ENCODE assay signal across 8 cellular contexts in the genomic region with DNA sequence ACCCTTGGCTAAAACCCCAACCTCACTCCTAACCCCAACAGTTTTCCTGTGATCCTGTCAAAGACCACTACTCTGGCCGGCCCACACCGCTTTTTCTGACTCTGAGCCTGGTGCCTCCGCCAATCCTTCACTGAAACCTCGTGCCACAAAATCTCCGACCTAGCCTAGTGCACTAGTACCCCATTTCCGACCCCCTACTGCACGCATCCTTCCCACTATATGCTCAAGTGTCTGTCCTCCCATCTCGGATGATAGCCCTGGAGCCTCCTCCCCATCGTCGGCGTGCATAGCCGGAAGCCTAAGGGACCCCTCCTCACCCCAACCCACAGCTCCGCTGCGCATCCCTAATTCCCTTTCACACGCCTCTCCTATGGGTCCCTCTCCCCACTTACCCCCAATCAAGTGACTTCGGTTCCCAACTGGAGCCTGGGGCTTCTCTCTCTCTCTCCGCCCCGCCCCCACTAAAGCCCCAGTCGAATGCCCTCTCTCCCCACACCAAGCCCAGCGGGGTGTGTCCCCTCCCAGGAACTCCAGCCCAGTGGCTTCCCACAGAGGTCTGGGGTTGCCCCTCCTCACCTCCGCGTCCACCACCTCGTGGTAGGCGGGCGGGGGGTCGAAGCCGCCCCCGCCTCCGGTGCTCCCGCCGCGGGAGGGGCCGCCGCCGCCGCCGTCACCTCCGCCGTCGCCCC. TPM values are rescaled to one million over a fixed set of nuclear protein-coding genes. Genes with fewer than 3 reads are reported as not detected.
DNase-seq lines count a peak whose midpoint lies in the region; ATAC-seq and TF ChIP-seq lines count a peak whose summit lies in the region.

No MANE protein-coding gene starts in this region.

- POLR2A ChIA-PET in CD8-positive, alpha-beta memory T cell (lab: Charles Lee) = interaction anchor here (1.1 kb wide), 2 partner anchors 9 to 66 kb away, joined by 3 to 4 read pairs; no protein-coding TSS in a partner anchor

- CTCF ChIA-PET in CD8-positive, alpha-beta memory T cell (lab: Charles Lee) = interaction anchor here (0.7 kb wide), 1 partner anchor 22 kb away, joined by 3 read pairs; no protein-coding TSS in a partner anchor

- TF ChIP-seq CTCF in GM20000 (IDR thresholded peaks at IDR 0.05; ENCODE audit: extremely low read depth, missing control alignments) = no peak
- no peak for TF ChIP-seq CTCF in cardiac fibroblast (IDR thresholded peaks at IDR 0.05; ENCODE audit: low read depth, low read length)

- no peaks in the 10 kb centered on the region for H3K9me3 ChIP-seq in CD8-positive, alpha-beta memory T cell (ENCODE audit: low read length)
- no peaks in the 10 kb centered on the region for H3K9me3 ChIP-seq in T-helper 17 cell (ENCODE audit: control insufficient read depth, low read length, poor library complexity, severe bottlenecking)

- no peaks in the 10 kb centered on the region for H3K27me3 Mint-ChIP-seq in CD8-positive, alpha-beta memory T cell
- H3K27me3 Mint-ChIP-seq in T-helper 17 cell = no peaks in the 10 kb centered on the region

- peaks cover 72 to 83% (median 78%) of the 10 kb centered on the region in 3 donors for H3K4me1 Mint-ChIP-seq in CD8-positive, alpha-beta memory T cell
- peaks cover 66% of the 10 kb centered on the region for H3K4me1 Mint-ChIP-seq in T-helper 17 cell

- H3K36me3 Mint-ChIP-seq in CD8-positive, alpha-beta memory T cell = peaks cover 0 to 15% (median under 1%) of the 10 kb centered on the region in 3 donors
- H3K36me3 Mint-ChIP-seq in T-helper 17 cell (ENCODE audit: low read depth) = peaks cover 6% of the 10 kb centered on the region

- ATAC-seq in T-helper 17 cell = peak; percentile 0

- H3K27me3 ChIP-seq in CD8-positive, alpha-beta memory T cell (ENCODE audit: insufficient read depth, low read length, poor library complexity, severe bottlenecking) = no peaks in the 10 kb centered on the region

- DNase-seq in CD8-positive, alpha-beta memory T cell = peak; percentile 19 to 68 (median 37)
- DNase-seq in GM20000 (ENCODE audit: low spot score) (peak; percentile 69), HT-29 (ENCODE audit: low spot score) (peak; percentile 47), T-helper 17 cell (peak; percentile 7 to 30 (median 26)), cardiac fibroblast (ENCODE audit: low read depth in 2 of 2) (peak in 1 of 2 donors; percentile 29), kidney glomerular epithelial cell (lab: John Stamatoyannopoulos, UW) (peak; percentile 14), SIG-M5 (lab: John Stamatoyannopoulos, UW) (no peak)
- DNase-seq in stimulated activated CD4-positive, alpha-beta T cell treated with anti-CD3 and anti-CD28 coated beads, Interleukin-15, amount 100 ng/mL, for 24 hours = peak; percentile 61

- H3K4me1 ChIP-seq in CD8-positive, alpha-beta memory T cell (ENCODE audit: insufficient read depth, low read length) = peaks cover 72% of the 10 kb centered on the region

- H3K4me3 ChIP-seq in CD8-positive, alpha-beta memory T cell (ENCODE audit: low read length) = peak overlapping the region; percentile 54
- H3K4me3 ChIP-seq in cardiac fibroblast (replicated peaks in 1 of 2; ENCODE audit: low read depth in 2 of 2, low read length in 2 of 2) = peak overlapping the region; percentile 72 to 85

- no peaks in the 10 kb centered on the region for H3K36me3 ChIP-seq in CD8-positive, alpha-beta memory T cell (ENCODE audit: insufficient read depth, low read length)

- peak overlapping the region; percentile 84 to 97 (median 94) for H3K27ac Mint-ChIP-seq in CD8-positive, alpha-beta memory T cell
- peak overlapping the region; percentile 95 for H3K27ac Mint-ChIP-seq in T-helper 17 cell

- H3K9me3 Mint-ChIP-seq in CD8-positive, alpha-beta memory T cell = no peaks in the 10 kb centered on the region

- peak overlapping the region; percentile 89 to 97 (median 93) for H3K4me3 Mint-ChIP-seq in CD8-positive, alpha-beta memory T cell
- H3K4me3 Mint-ChIP-seq in T-helper 17 cell = peak overlapping the region; percentile 97

- peak overlapping the region; percentile 81 for H3K27ac ChIP-seq in CD8-positive, alpha-beta memory T cell (ENCODE audit: low read depth, low read length)

RNA-seq across cellular contexts. Expression of a gene that starts 0.8 kb away (rescaled TPM):
- 10 to 100 TPM; 51.5 to 51.6 TPM for total RNA-seq in CD8-positive, alpha-beta memory T cell
- polyA plus RNA-seq in CD8-positive, alpha-beta memory T cell = 7.5 TPM
- total RNA-seq in HT-29 (2014; rRNA removed; shearing (Covaris generic)) = 27.2 and 28.4 TPM in 2 replicates
- total RNA-seq in T-helper 17 cell = 10 to 100 TPM; 69.5 to 82.9 TPM
